In the genomic region with DNA sequence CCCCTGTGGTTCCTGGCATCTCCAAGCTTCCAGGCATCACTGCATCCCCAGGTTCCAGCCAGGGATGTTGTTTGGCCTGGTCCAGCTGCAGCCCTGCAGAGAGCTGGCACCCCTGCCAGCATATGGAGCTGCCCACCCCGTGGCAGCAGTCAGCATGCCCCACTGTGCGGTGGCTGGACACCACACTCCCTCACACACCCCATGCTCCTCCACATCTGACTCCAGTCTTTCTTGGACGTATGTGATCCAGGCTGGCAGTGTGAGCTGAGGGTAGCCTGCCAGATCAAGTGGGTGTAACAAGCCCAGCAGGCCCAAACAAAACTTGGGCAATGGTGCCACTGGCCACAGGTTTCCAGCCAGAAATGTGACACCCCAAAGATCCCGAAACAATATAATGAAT, we compare ENCODE assay signal across 17 cellular contexts.
A peak's percentile ranks its signal among the peaks of the same experiment; 100 is the strongest.
DNase-seq lines count a peak whose midpoint lies in the region; ATAC-seq and TF ChIP-seq lines count a peak whose summit lies in the region.
"Had no signal": no experiment of that assay in that cellular context is flagged by ENCODE, and none has a peak within 500 bp of the region (broad histone marks: within the 10 kb centered on the region; RNA-seq: fewer than 3 reads in every experiment).

No MANE protein-coding gene starts in this region.

- H3K79me1 ChIP-seq in neuronal stem cell (ENCODE audit: low read depth, low read length): no peaks in the 10 kb centered on the region

- H3K23ac ChIP-seq in neuronal stem cell (ENCODE audit: low read depth, low read length, poor library complexity): peak overlapping the region; percentile 43

- no peaks in the 10 kb centered on the region for H3K9me3 Mint-ChIP-seq in stimulated activated memory B cell treated with anti-CD40 and anti-IgM and Interleukin-4, amounts not matched to agents 10 μg/mL and 1 μg/mL and 100 μg/mL, for 72 hours

- H3K18ac ChIP-seq in neuronal stem cell (ENCODE audit: low read length): peak overlapping the region; percentile 71

- H4K91ac ChIP-seq in neuronal stem cell (ENCODE audit: low read depth, low read length, poor library complexity): no peak overlapping the region

- no peaks in the 10 kb centered on the region for H3K27me3 ChIP-seq in lower lobe of right lung (ENCODE audit: low read depth)
- no peaks in the 10 kb centered on the region for H3K27me3 ChIP-seq in neuronal stem cell (ENCODE audit: control insufficient read depth in 3 of 3, insufficient read depth in 3 of 3, low read depth in 1 of 3, low read length in 3 of 3)
- H3K27me3 ChIP-seq in Peyer's patch: no peaks in the 10 kb centered on the region

- DNase-seq in lower lobe of right lung (no peak), neuronal stem cell (ENCODE audit: low spot score) (no peak), Peyer's patch (no peak)
- DNase-seq: C1 segment of cervical spinal cord; Calu3; CD4-positive, alpha-beta memory T cell; COR-L47; DMS53; DMS79 treated with DMSO at 0.1 percent for 48 hours; GF-D8; GOT3; HFFc6 had no signal

- H3K9ac ChIP-seq in neuronal stem cell (ENCODE audit: low read depth, low read length, poor library complexity): no peak overlapping the region

- no peak overlapping the region for H2BK15ac ChIP-seq in neuronal stem cell (ENCODE audit: low read length)

- intact Hi-C loops in lower lobe of right lung (cut with DNase I): no loop called here

- H3K9me3 ChIP-seq in lower lobe of right lung (no peaks in the 10 kb centered on the region), neuronal stem cell (replicated peaks in 1 of 2; ENCODE audit: control insufficient read depth in 2 of 2, insufficient read depth in 1 of 2, low read depth in 1 of 2, low read length in 2 of 2) (no peaks in the 10 kb centered on the region), Peyer's patch (no peaks in the 10 kb centered on the region)
- H3K9me3 ChIP-seq: HAP-1 had no signal

- no peaks in the 10 kb centered on the region for H3K36me3 Mint-ChIP-seq in stimulated activated memory B cell treated with anti-CD40 and anti-IgM and Interleukin-4, amounts not matched to agents 10 μg/mL and 1 μg/mL and 100 μg/mL, for 72 hours
- H3K36me3 Mint-ChIP-seq: CD4-positive, alpha-beta memory T cell had no signal

- no peak overlapping the region for H2BK120ac ChIP-seq in neuronal stem cell (ENCODE audit: low read depth, low read length)

- H3K4me2 ChIP-seq in neuronal stem cell (ENCODE audit: insufficient read depth, low read length, poor library complexity, severe bottlenecking): no peak overlapping the region

- H3K27ac ChIP-seq in lower lobe of right lung: no peak overlapping the region
- H3K27ac ChIP-seq in neuronal stem cell (replicated peaks; ENCODE audit: low read length): no peak overlapping the region
- H3K27ac ChIP-seq in Peyer's patch: no peak overlapping the region

- no peak overlapping the region for H3K4me3 Mint-ChIP-seq in stimulated activated memory B cell treated with anti-CD40 and anti-IgM and Interleukin-4, amounts not matched to agents 10 μg/mL and 1 μg/mL and 100 μg/mL, for 72 hours
- H3K4me3 Mint-ChIP-seq: CD4-positive, alpha-beta memory T cell; HFFc6 had no signal

- H4K8ac ChIP-seq in neuronal stem cell (ENCODE audit: low read depth, low read length): peak overlapping the region; percentile 3

- TF ChIP-seq POLR2A in Peyer's patch (IDR thresholded peaks at IDR 0.05): no peak

- H3K36me3 ChIP-seq in lower lobe of right lung (no peaks in the 10 kb centered on the region), neuronal stem cell (replicated peaks in 1 of 2; ENCODE audit: control insufficient read depth in 2 of 2, insufficient read depth in 2 of 2, low read length in 2 of 2) (no peaks in the 10 kb centered on the region), Peyer's patch (no peaks in the 10 kb centered on the region)
- H3K36me3 ChIP-seq: HAP-1 had no signal

- WGBS in neuronal stem cell (ENCODE audit: extremely low coverage in 2 of 2, insufficient read length in 2 of 2, insufficient replicate concordance in 1 of 2), 2 donors: no CpG with 5 or more reads among the region's 4 CpGs

- no peak overlapping the region for H2AK5ac ChIP-seq in neuronal stem cell (ENCODE audit: low read depth, low read length)

- H3K27me3 Mint-ChIP-seq in stimulated activated memory B cell treated with anti-CD40 and anti-IgM and Interleukin-4, amounts not matched to agents 10 μg/mL and 1 μg/mL and 100 μg/mL, for 72 hours: no peaks in the 10 kb centered on the region
- H3K27me3 Mint-ChIP-seq: CD4-positive, alpha-beta memory T cell had no signal

- peak; percentile 11 for ATAC-seq in esophagus mucosa
- peak; percentile 18 to 21 for ATAC-seq in lower lobe of right lung
- peak; percentile 41 for ATAC-seq in stimulated activated memory B cell treated with anti-CD40 and anti-IgM and Interleukin-4, amounts not matched to agents 10 μg/mL and 1 μg/mL and 100 μg/mL, for 72 hours
- ATAC-seq in GM18867 (IDR thresholded peaks at IDR 0.05; ENCODE audit: unreplicated experiment): no peak
- ATAC-seq in HG02885 (IDR thresholded peaks at IDR 0.05; ENCODE audit: poor library complexity, unreplicated experiment): no peak

- H3K4me1 Mint-ChIP-seq in stimulated activated memory B cell treated with anti-CD40 and anti-IgM and Interleukin-4, amounts not matched to agents 10 μg/mL and 1 μg/mL and 100 μg/mL, for 72 hours: no peaks in the 10 kb centered on the region
- H3K4me1 Mint-ChIP-seq: CD4-positive, alpha-beta memory T cell had no signal

- no peak overlapping the region for H2BK5ac ChIP-seq in neuronal stem cell (ENCODE audit: low read length)

- TF ChIP-seq CTCF in lower lobe of right lung (IDR thresholded peaks at IDR 0.05) (no peak), Peyer's patch (IDR thresholded peaks at IDR 0.05) (no peak)

- H3K4me3 ChIP-seq in lower lobe of right lung (no peak overlapping the region), neuronal stem cell (ENCODE audit: low read length in 2 of 2) (peak overlapping the region in 1 of 2 donors; percentile 47), Peyer's patch (no peak overlapping the region)
- H3K4me3 ChIP-seq: HAP-1 had no signal

- H3K27ac Mint-ChIP-seq in stimulated activated memory B cell treated with anti-CD40 and anti-IgM and Interleukin-4, amounts not matched to agents 10 μg/mL and 1 μg/mL and 100 μg/mL, for 72 hours: no peak overlapping the region
- H3K27ac Mint-ChIP-seq: CD4-positive, alpha-beta memory T cell; HFFc6 had no signal

- no peak overlapping the region for H3K14ac ChIP-seq in neuronal stem cell (ENCODE audit: low read length)

- H3K4me1 ChIP-seq in lower lobe of right lung (no peaks in the 10 kb centered on the region), neuronal stem cell (ENCODE audit: control insufficient read depth in 2 of 2, insufficient read depth in 1 of 2, low read depth in 1 of 2, low read length in 2 of 2) (no peaks in the 10 kb centered on the region), Peyer's patch (no peaks in the 10 kb centered on the region)
- H3K4me1 ChIP-seq: HAP-1 had no signal

- no peak overlapping the region for H2AFZ ChIP-seq in neuronal stem cell (ENCODE audit: low read length)

- H2BK12ac ChIP-seq in neuronal stem cell (ENCODE audit: low read length): no peak overlapping the region

- H3K4ac ChIP-seq in neuronal stem cell (ENCODE audit: low read length): no peak overlapping the region

Comparison
In these comparisons a context has a peak if more than half of its experiments do, and no peak if none do; other contexts are left out.
1. ATAC-seq: peak in esophagus mucosa (single experiment), lower lobe of right lung (2 of 2) and stimulated activated memory B cell treated with anti-CD40 and anti-IgM and Interleukin-4, amounts not matched to agents 10 μg/mL and 1 μg/mL and 100 μg/mL, for 72 hours (single experiment); none in GM18867 (single experiment) and HG02885 (single experiment).